Comparison of ENCODE assay signal across 35 cellular contexts in genomic region chr1:240821925-240822324, GRCh38.
"Had no signal": no experiment of that assay in that cellular context is flagged by ENCODE, and none has a peak within 500 bp of the region (broad histone marks: within the 10 kb centered on the region; RNA-seq: fewer than 3 reads in every experiment).

No MANE protein-coding gene starts in this region.

- H3K9me3 ChIP-seq: MG63 had no signal

- H3K36me3 ChIP-seq: MG63 had no signal

- H3K27me3 ChIP-seq: MG63 had no signal

- H3K4me3 ChIP-seq: MG63 had no signal

- DNase-seq: Kasumi-1, MG63, MM.1S, MV-4-11, NCI-H1048, NCI-H1092, NCI-H1092 treated with DMSO at 0.1 percent for 48 hours, NCI-H1105, NCI-H1105 treated with DMSO at 0.1 percent for 48 hours, NCI-H1417, NCI-H1417 treated with DMSO at 0.1 percent for 48 hours, NCI-H1436, NCI-H1436 treated with DMSO at 0.1 percent for 48 hours, NCI-H146, NCI-H1694, NCI-H1694 treated with DMSO at 0.1 percent for 48 hours, NCI-H187, NCI-H187 treated with DMSO at 0.1 percent for 48 hours, NCI-H1930, NCI-H2029, NCI-H2029 treated with DMSO at 0.1 percent for 48 hours, NCI-H2081, NCI-H2081 treated with DMSO at 0.1 percent for 48 hours, NCI-H2107, NCI-H2171, NCI-H2171 treated with DMSO at 0.1 percent for 48 hours, NCI-H2227 treated with DMSO at 0.1 percent for 48 hours, NCI-H226, NCI-H345, NCI-H446, NCI-H446 treated with DMSO at 0.1 percent for 48 hours, NCI-H510A, NCI-H510A treated with DMSO at 0.1 percent for 48 hours, NCI-H524, NCI-H524 treated with DMSO at 0.1 percent for 48 hours had no signal
